ENCODE assay signal across 8 cellular contexts in the genomic region with DNA sequence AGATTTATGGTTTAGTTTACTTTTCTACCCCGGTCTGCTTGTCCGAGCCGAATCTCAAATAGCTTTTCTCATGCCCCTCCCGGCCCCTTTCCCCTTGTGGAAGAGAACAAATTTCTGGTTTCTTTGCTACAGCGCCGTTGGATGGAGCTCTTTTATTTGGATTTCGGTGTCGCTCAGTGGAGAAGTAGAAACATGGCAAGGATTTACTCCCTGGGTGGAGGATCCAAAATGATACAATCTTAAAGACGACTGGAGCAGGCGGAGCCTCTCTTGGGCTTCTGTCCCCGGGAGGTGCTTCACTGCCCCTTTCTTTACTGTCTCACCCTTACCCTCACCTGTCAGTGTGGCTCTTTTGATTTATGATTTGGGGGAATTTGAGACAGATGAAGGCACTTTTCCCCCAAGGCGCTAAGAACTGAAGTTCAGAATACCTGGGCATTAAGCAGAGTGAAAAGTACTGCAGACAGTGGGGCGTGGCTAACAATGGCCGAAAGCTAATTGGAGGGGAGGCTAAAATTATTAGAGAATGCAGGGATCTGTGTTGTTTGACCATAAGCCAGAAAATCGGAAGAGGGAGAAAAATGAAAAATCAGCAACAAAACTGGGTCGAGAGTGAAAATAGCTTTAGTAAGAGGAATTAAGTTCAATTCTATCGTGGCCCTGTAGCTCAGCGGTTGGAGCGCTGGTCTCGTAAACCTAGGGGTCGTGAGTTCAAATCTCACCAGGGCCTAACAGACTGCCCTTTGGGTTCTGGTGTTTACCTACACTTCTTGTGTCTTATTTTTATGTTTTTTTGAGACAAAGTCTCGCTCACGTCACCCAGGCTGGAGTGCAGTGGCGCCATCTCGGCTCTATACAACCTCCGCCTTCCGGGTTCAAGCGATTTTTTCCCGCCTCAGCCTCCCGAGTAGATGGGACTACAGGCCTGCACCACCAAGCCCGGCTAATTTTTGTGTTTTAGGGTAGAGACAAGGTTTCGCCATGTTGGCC.
A peak's percentile ranks its signal among the peaks of the same experiment; 100 is the strongest.
DNase-seq lines count a peak whose midpoint lies in the region; TF ChIP-seq lines count a peak whose summit lies in the region.

No MANE protein-coding gene starts in this region.

- H3K36me3 Mint-ChIP-seq in nephron (ENCODE audit: low read depth): no peaks in the 10 kb centered on the region

- H3K27me3 Mint-ChIP-seq in nephron (ENCODE audit: low read depth): peaks cover 57% of the 10 kb centered on the region

- peak overlapping the region; percentile 52 to 61 for H3K4me3 ChIP-seq in cardiac fibroblast (replicated peaks in 1 of 2; ENCODE audit: low read depth in 2 of 2, low read length in 2 of 2)

- no peak for TF ChIP-seq CTCF in cardiac fibroblast (IDR thresholded peaks at IDR 0.05; ENCODE audit: low read depth, low read length)
- peak in 1 of 3 experiments; percentile 19 for TF ChIP-seq CTCF in nephron (IDR thresholded peaks at IDR 0.05; ENCODE audit: unreplicated experiment in 3 of 3)

- no peaks in the 10 kb centered on the region for H3K9me3 Mint-ChIP-seq in nephron

- peaks cover 12% of the 10 kb centered on the region for H3K4me1 Mint-ChIP-seq in nephron

- DNase-seq in GM03348 (ENCODE audit: low spot score) (peak; percentile 54), NCI-H1105 (lab: John Stamatoyannopoulos, UW) (peak; percentile 16), cardiac fibroblast (ENCODE audit: low read depth in 2 of 2) (peak; percentile 64 to 79), SHP77 (lab: John Stamatoyannopoulos, UW) (no peak), SIG-M5 (lab: John Stamatoyannopoulos, UW) (no peak), KG1 (lab: John Stamatoyannopoulos, UW) (no peak)
- DNase-seq in effector CD8-positive, alpha-beta T cell (lab: John Stamatoyannopoulos, UW): no peak

- H3K27ac Mint-ChIP-seq in nephron: peak overlapping the region; percentile 20 to 50 (median 39)

- H3K4me3 Mint-ChIP-seq in nephron: peak overlapping the region; percentile 87 to 91 (median 90)

Comparison
In these comparisons a context has a peak if more than half of its experiments do, and no peak if none do; other contexts are left out.
1. DNase-seq: peak in GM03348 (single experiment), NCI-H1105 (single experiment) and cardiac fibroblast (2 of 2); none in SHP77 (0 of 2), SIG-M5 (single experiment), KG1 (single experiment) and effector CD8-positive, alpha-beta T cell (single experiment).